9 cellular contexts compared by ENCODE assay signal in the genomic region with DNA sequence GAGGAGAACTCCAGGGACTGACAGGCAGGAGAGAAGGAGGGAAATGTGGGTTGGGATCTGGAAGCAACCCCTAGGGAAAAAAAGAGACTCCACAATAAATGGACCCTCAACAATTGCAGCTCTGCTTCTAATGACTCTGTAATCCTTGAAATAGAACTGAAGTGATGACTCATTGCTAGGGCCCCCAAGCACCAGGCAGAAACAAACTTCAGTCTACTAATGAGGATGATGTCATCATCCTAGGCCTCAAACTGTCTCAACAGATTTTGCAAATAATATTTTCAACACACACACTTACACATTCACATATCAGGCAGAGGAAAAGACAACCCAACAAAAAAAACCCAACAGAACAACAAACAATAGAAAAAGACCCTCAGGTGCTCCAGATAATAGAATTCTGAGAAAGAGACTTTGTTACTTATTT.
DNase-seq lines count a peak whose midpoint lies in the region; FAIRE-seq and TF ChIP-seq lines count a peak whose summit lies in the region.
"Had no signal": no experiment of that assay in that cellular context is flagged by ENCODE, and none has a peak within 500 bp of the region (broad histone marks: within the 10 kb centered on the region; RNA-seq: fewer than 3 reads in every experiment).

No MANE protein-coding gene starts in this region.

- peak; percentile 86 for DNase-seq in EL
- peak; percentile 89 for DNase-seq in MV-4-11 (lab: John Stamatoyannopoulos, UW)
- DNase-seq in astrocyte (ENCODE audit: low read depth) = peak; percentile 92
- no peak for DNase-seq in neural crest cell (ENCODE audit: low read depth, low spot score)
- DNase-seq in NCI-H82 (lab: John Stamatoyannopoulos, UW) = no peak
- no peak for DNase-seq in neural progenitor cell (ENCODE audit: low spot score)
- DNase-seq in activated CD8-positive, alpha-beta memory T cell treated with anti-CD3 and anti-CD28 coated beads, Interleukin-2, amount 50 U/mL, for 4 hours = no peak
- DNase-seq in NCI-H748 (lab: John Stamatoyannopoulos, UW; ENCODE audit: unreplicated experiment) = no peak

- H3K27me3 ChIP-seq in astrocyte (ENCODE audit: insufficient read depth, low read length) (no peaks in the 10 kb centered on the region), neural progenitor cell (no peaks in the 10 kb centered on the region)

- H3K4me1 ChIP-seq in astrocyte (ENCODE audit: insufficient read depth, low read length) = peaks cover 9% of the 10 kb centered on the region
- H3K4me1 ChIP-seq in neural progenitor cell = peaks cover 18% of the 10 kb centered on the region

- TF ChIP-seq CTCF in astrocyte (IDR thresholded peaks at IDR 0.05; ENCODE audit: insufficient read depth, low read depth, low read length) (no peak), neural crest cell (conservative IDR thresholded peaks at IDR 0.05) (no peak), neural progenitor cell (IDR thresholded peaks at IDR 0.05) (no peak)

- peaks cover under 1% of the 10 kb centered on the region for H4K20me1 ChIP-seq in astrocyte (ENCODE audit: insufficient read depth, low read length)
- H4K20me1 ChIP-seq in neural progenitor cell (ENCODE audit: low read depth) = peaks cover 30% of the 10 kb centered on the region

- peak overlapping the region; percentile 26 for H3K4me3 ChIP-seq in astrocyte (ENCODE audit: insufficient read depth, low read depth, low read length)
- H3K4me3 ChIP-seq in neural progenitor cell = no peak overlapping the region

- no peaks in the 10 kb centered on the region for H3F3A ChIP-seq in neural progenitor cell (ENCODE audit: low read depth)

- peak; percentile 96 for FAIRE-seq in astrocyte (lab: Jason Lieb, UNC)
- FAIRE-seq: TTC549 had no signal

- H3K27ac ChIP-seq in astrocyte (ENCODE audit: low read depth, low read length) = peak overlapping the region; percentile 48
- H3K27ac ChIP-seq in neural progenitor cell = no peak overlapping the region

- H3K9ac ChIP-seq in astrocyte (ENCODE audit: low read length) = peak overlapping the region; percentile 25
- no peak overlapping the region for H3K9ac ChIP-seq in neural progenitor cell

- H3K4me1 Mint-ChIP-seq in astrocyte (ENCODE audit: low read depth, unreplicated experiment) = peaks cover 51% of the 10 kb centered on the region
- H3K4me1 Mint-ChIP-seq in neural crest cell = peaks cover 82% of the 10 kb centered on the region
- H3K4me1 Mint-ChIP-seq in neural progenitor cell = peaks cover 20% of the 10 kb centered on the region

- H2AFZ ChIP-seq in astrocyte (ENCODE audit: low read depth, low read length) = no peak overlapping the region
- H2AFZ ChIP-seq in neural progenitor cell (replicated peaks) = no peak overlapping the region

- H3K4me3 Mint-ChIP-seq in astrocyte (ENCODE audit: unreplicated experiment) (peak overlapping the region; percentile 17), neural crest cell (peak overlapping the region; percentile 7), neural progenitor cell (no peak overlapping the region)

- H3K4me2 ChIP-seq in astrocyte (ENCODE audit: low read length) = peak overlapping the region; percentile 78
- no peak overlapping the region for H3K4me2 ChIP-seq in neural progenitor cell

- H3K36me3 ChIP-seq in astrocyte (ENCODE audit: insufficient read depth, low read length) (no peaks in the 10 kb centered on the region), neural progenitor cell (no peaks in the 10 kb centered on the region)

- H3K79me2 ChIP-seq in astrocyte (ENCODE audit: insufficient read depth, low read length) = peaks cover 16% of the 10 kb centered on the region
- peaks cover 86% of the 10 kb centered on the region for H3K79me2 ChIP-seq in neural progenitor cell (ENCODE audit: low read depth)

- H3K27ac Mint-ChIP-seq in astrocyte (ENCODE audit: unreplicated experiment) = peak overlapping the region; percentile 97
- H3K27ac Mint-ChIP-seq in neural crest cell (ENCODE audit: unreplicated experiment) = peak overlapping the region; percentile 7
- no peak overlapping the region for H3K27ac Mint-ChIP-seq in neural progenitor cell

- no peaks in the 10 kb centered on the region for H3K9me3 ChIP-seq in astrocyte (ENCODE audit: insufficient read depth, low read depth, low read length)
- peaks cover 10% of the 10 kb centered on the region for H3K9me3 ChIP-seq in neural progenitor cell (ENCODE audit: low read depth)

- H3K27me3 Mint-ChIP-seq in astrocyte (ENCODE audit: low read depth, unreplicated experiment) (no peaks in the 10 kb centered on the region), neural crest cell (ENCODE audit: low read depth) (no peaks in the 10 kb centered on the region), neural progenitor cell (ENCODE audit: insufficient read depth, low read depth) (no peaks in the 10 kb centered on the region)

- H3K9me3 Mint-ChIP-seq in astrocyte (ENCODE audit: unreplicated experiment) = no peaks in the 10 kb centered on the region
- peaks cover 4% of the 10 kb centered on the region for H3K9me3 Mint-ChIP-seq in neural crest cell
- peaks cover 23% of the 10 kb centered on the region for H3K9me3 Mint-ChIP-seq in neural progenitor cell

- H3K36me3 Mint-ChIP-seq in astrocyte (ENCODE audit: low read depth, unreplicated experiment) = no peaks in the 10 kb centered on the region
- peaks cover 15% of the 10 kb centered on the region for H3K36me3 Mint-ChIP-seq in neural crest cell (ENCODE audit: low read depth)
- H3K36me3 Mint-ChIP-seq in neural progenitor cell = peaks cover 23% of the 10 kb centered on the region

Comparison
In these comparisons a context has a peak if more than half of its experiments do, and no peak if none do; other contexts are left out.
1. DNase-seq: peak in EL (single experiment), MV-4-11 (single experiment) and astrocyte (single experiment); none in neural crest cell (single experiment), NCI-H82 (single experiment), neural progenitor cell (single experiment), activated CD8-positive, alpha-beta memory T cell treated with anti-CD3 and anti-CD28 coated beads, Interleukin-2, amount 50 U/mL, for 4 hours (single experiment) and NCI-H748 (single experiment).